Comparison of ENCODE assay signal across 23 cellular contexts in genomic region chr12:112879191-112879705, GRCh38. TPM values are rescaled to one million over a fixed set of nuclear protein-coding genes. Genes with fewer than 3 reads are reported as not detected.
A peak's percentile ranks its signal among the peaks of the same experiment; 100 is the strongest.
DNase-seq lines count a peak whose midpoint lies in the region; ATAC-seq, FAIRE-seq and TF ChIP-seq lines count a peak whose summit lies in the region.
"Had no signal": no experiment of that assay in that cellular context is flagged by ENCODE, and none has a peak within 500 bp of the region (broad histone marks: within the 10 kb centered on the region; RNA-seq: fewer than 3 reads in every experiment).

No MANE protein-coding gene starts in this region.

- H3K79me2 ChIP-seq in mesendoderm (ENCODE audit: control insufficient read depth, insufficient read depth, low read length), result no peaks in the 10 kb centered on the region

- H3K27me3 Mint-ChIP-seq in endodermal cell (ENCODE audit: insufficient read depth), result peaks cover 22% of the 10 kb centered on the region
- peaks cover 27% of the 10 kb centered on the region for H3K27me3 Mint-ChIP-seq in activated CD8-positive, alpha-beta T cell treated with anti-CD3 and anti-CD28 coated beads for 36 hours

- peak; percentile 43 for DNase-seq in ELF-1 (ENCODE audit: low read depth, low spot score)
- DNase-seq in bronchial epithelial cell (ENCODE audit: low read depth), result no peak
- DNase-seq in endodermal cell, result peak; percentile 50
- DNase-seq in mesendoderm, result peak; percentile 91
- no peak for DNase-seq in activated CD8-positive, alpha-beta T cell treated with anti-CD3 and anti-CD28 coated beads for 36 hours
- no peak for DNase-seq in stimulated activated CD4-positive, alpha-beta T cell treated with anti-CD3 and anti-CD28 coated beads, Interleukin-15, amount 100 ng/mL, for 24 hours
- DNase-seq: 8988T; ACHN; AML-193; C1 segment of cervical spinal cord; Calu3; CD4-positive, alpha-beta memory T cell; COR-L47; DMS153; DND-41; GDM1; GM23248 had no signal

- H3K18ac ChIP-seq in mesendoderm (ENCODE audit: low read length), result no peak overlapping the region

- TF ChIP-seq CTCF in bronchial epithelial cell (IDR thresholded peaks at IDR 0.05; ENCODE audit: insufficient read depth, low read length, severe bottlenecking) (no peak), endodermal cell (conservative IDR thresholded peaks at IDR 0.05) (no peak)
- no peak for TF ChIP-seq CTCF in activated CD8-positive, alpha-beta T cell treated with anti-CD3 and anti-CD28 coated beads for 36 hours (IDR thresholded peaks at IDR 0.05)

- intact Hi-C loops in activated CD8-positive, alpha-beta T cell treated with anti-CD3 and anti-CD28 coated beads for 36 hours (cut with micrococcal nuclease), result no loop called here

- H2BK5ac ChIP-seq in mesendoderm (ENCODE audit: low read length), result no peak overlapping the region

- H3K27me3 ChIP-seq in bronchial epithelial cell (ENCODE audit: control insufficient read depth, insufficient read depth, low read length) (peaks cover 2% of the 10 kb centered on the region), endodermal cell (ENCODE audit: control insufficient read depth, insufficient read depth, low read length, poor library complexity, severe bottlenecking) (peaks cover 16% of the 10 kb centered on the region), mesendoderm (ENCODE audit: insufficient read depth, low read length, poor library complexity) (no peaks in the 10 kb centered on the region)

- peak overlapping the region; percentile 15 for H3K56ac ChIP-seq in mesendoderm (ENCODE audit: low read length)

- H3K4me1 ChIP-seq in endodermal cell (ENCODE audit: control insufficient read depth, insufficient read depth, low read length), result no peaks in the 10 kb centered on the region
- H3K4me1 ChIP-seq in mesendoderm (ENCODE audit: control insufficient read depth, low read depth, low read length), result peaks cover 3% of the 10 kb centered on the region
- H3K4me1 ChIP-seq: HAP-1 had no signal

- no peak overlapping the region for H4K5ac ChIP-seq in mesendoderm (ENCODE audit: low read length)

- H3K23ac ChIP-seq in mesendoderm (ENCODE audit: low read length), result no peak overlapping the region

- no peaks in the 10 kb centered on the region for H3K9me3 ChIP-seq in endodermal cell (ENCODE audit: control insufficient read depth, low read length)
- H3K9me3 ChIP-seq: A549, HAP-1 had no signal

- H4K8ac ChIP-seq in mesendoderm (ENCODE audit: low read depth, low read length), result no peak overlapping the region

- H3K9ac ChIP-seq in endodermal cell (ENCODE audit: extremely low read depth, low read length, poor library complexity, severe bottlenecking) (no peak overlapping the region), mesendoderm (ENCODE audit: low read length) (no peak overlapping the region)
- H3K9ac ChIP-seq: GM23248 had no signal

- CTCF ChIA-PET in activated CD8-positive, alpha-beta T cell treated with anti-CD3 and anti-CD28 coated beads for 36 hours (lab: Charles Lee), result no interaction called here

- H3K36me3 ChIP-seq in bronchial epithelial cell (ENCODE audit: control insufficient read depth, insufficient read depth, low read length) (no peaks in the 10 kb centered on the region), endodermal cell (ENCODE audit: control insufficient read depth, insufficient read depth, low read length) (no peaks in the 10 kb centered on the region), mesendoderm (ENCODE audit: control insufficient read depth, insufficient read depth, low read length) (no peaks in the 10 kb centered on the region)
- H3K36me3 ChIP-seq: HAP-1 had no signal

- no peak overlapping the region for H2AK5ac ChIP-seq in mesendoderm (ENCODE audit: low read length)

- H3K4ac ChIP-seq in mesendoderm (ENCODE audit: low read depth, low read length), result no peak overlapping the region

- POLR2A ChIA-PET in activated CD8-positive, alpha-beta T cell treated with anti-CD3 and anti-CD28 coated beads for 36 hours (lab: Charles Lee), result interaction anchor here (0.6 kb wide), 1 partner anchor 70 kb away, joined by 3 read pairs; no protein-coding TSS in a partner anchor

- H3K4me3 ChIP-seq in bronchial epithelial cell (ENCODE audit: low read depth, low read length), result no peak overlapping the region
- H3K4me3 ChIP-seq in endodermal cell (ENCODE audit: low read length), result no peak overlapping the region
- no peak overlapping the region for H3K4me3 ChIP-seq in mesendoderm (ENCODE audit: low read length)
- H3K4me3 ChIP-seq: A549, GM12878, GM23248, HAP-1 had no signal

- H3K27ac ChIP-seq in endodermal cell (ENCODE audit: low read depth, low read length), result no peak overlapping the region
- H3K27ac ChIP-seq in mesendoderm (ENCODE audit: low read depth, low read length), result no peak overlapping the region
- H3K27ac ChIP-seq: A549, GM23248 had no signal

- no peak overlapping the region for H3K27ac Mint-ChIP-seq in endodermal cell
- no peak overlapping the region for H3K27ac Mint-ChIP-seq in activated CD8-positive, alpha-beta T cell treated with anti-CD3 and anti-CD28 coated beads for 36 hours
- H3K27ac Mint-ChIP-seq: CD4-positive, alpha-beta memory T cell had no signal

- no peak overlapping the region for H2BK120ac ChIP-seq in mesendoderm (ENCODE audit: low read depth, low read length)

- ATAC-seq in GM18861 (IDR thresholded peaks at IDR 0.05; ENCODE audit: unreplicated experiment), result no peak
- no peak for ATAC-seq in activated CD8-positive, alpha-beta T cell treated with anti-CD3 and anti-CD28 coated beads for 36 hours
- ATAC-seq: A549, GM12878 had no signal

- no peak overlapping the region for H2BK15ac ChIP-seq in mesendoderm (replicated peaks; ENCODE audit: low read depth)

- H3K79me1 ChIP-seq in mesendoderm (ENCODE audit: low read length), result no peaks in the 10 kb centered on the region

- FAIRE-seq in bronchial epithelial cell (lab: Jason Lieb, UNC), result peak; percentile 7
- FAIRE-seq: A549, GM12878, GM18507, H54 had no signal

- H3K4me3 Mint-ChIP-seq in endodermal cell, result no peak overlapping the region
- no peak overlapping the region for H3K4me3 Mint-ChIP-seq in activated CD8-positive, alpha-beta T cell treated with anti-CD3 and anti-CD28 coated beads for 36 hours
- H3K4me3 Mint-ChIP-seq: CD4-positive, alpha-beta memory T cell had no signal

- H3K9me3 Mint-ChIP-seq in endodermal cell, result no peaks in the 10 kb centered on the region
- no peaks in the 10 kb centered on the region for H3K9me3 Mint-ChIP-seq in activated CD8-positive, alpha-beta T cell treated with anti-CD3 and anti-CD28 coated beads for 36 hours

- no peak overlapping the region for H3K4me2 ChIP-seq in mesendoderm (ENCODE audit: low read length)
- H3K4me2 ChIP-seq: A549 had no signal

- H3K36me3 Mint-ChIP-seq in endodermal cell (ENCODE audit: low read depth), result no peaks in the 10 kb centered on the region
- H3K36me3 Mint-ChIP-seq in activated CD8-positive, alpha-beta T cell treated with anti-CD3 and anti-CD28 coated beads for 36 hours (ENCODE audit: low read depth), result no peaks in the 10 kb centered on the region
- H3K36me3 Mint-ChIP-seq: CD4-positive, alpha-beta memory T cell had no signal

- WGBS in endodermal cell (ENCODE audit: insufficient coverage in 1 of 2, insufficient read length in 1 of 2), 2 experiments, result 83 to 88% methylated on average over 6 to 8 of the region's 8 CpGs
- WGBS in mesendoderm (ENCODE audit: extremely low coverage, insufficient coverage, low lambda C conversion rate), result no CpG with 5 or more reads among the region's 8 CpGs

- no peaks in the 10 kb centered on the region for H3K4me1 Mint-ChIP-seq in endodermal cell
- H3K4me1 Mint-ChIP-seq in activated CD8-positive, alpha-beta T cell treated with anti-CD3 and anti-CD28 coated beads for 36 hours (ENCODE audit: low read depth), result no peaks in the 10 kb centered on the region
- H3K4me1 Mint-ChIP-seq: CD4-positive, alpha-beta memory T cell had no signal

RNA-seq across cellular contexts. Expression of gene OAS1, which starts 27.5 kb away (rescaled TPM):
- total RNA-seq in bronchial epithelial cell (1.3 and 4.9 TPM in 2 replicates), endodermal cell (not detected)
- not detected for polyA plus RNA-seq in endodermal cell (2013, experiment 1 of 2)
- not detected for polyA plus RNA-seq in endodermal cell (2013, experiment 2 of 2)
- polyA plus RNA-seq in mesendoderm (2013, experiment 1 of 2), result 0.03 TPM
- polyA plus RNA-seq in mesendoderm (2013, experiment 2 of 2), result 0.04 TPM
- 10 to 100 TPM; 22.7 to 26.8 TPM for total RNA-seq in activated CD8-positive, alpha-beta T cell treated with anti-CD3 and anti-CD28 coated beads for 36 hours
- total RNA-seq: GM23248 had no signal

RNA-seq across cellular contexts. Expression of gene OAS3, which starts 59.0 kb away (rescaled TPM):
- total RNA-seq in bronchial epithelial cell (1.3 TPM in 2 replicates), endodermal cell (under 1 TPM; 0.64 to 0.84 TPM)
- 0.32 TPM for polyA plus RNA-seq in endodermal cell (2013, experiment 1 of 2)
- 0.29 TPM for polyA plus RNA-seq in endodermal cell (2013, experiment 2 of 2)
- polyA plus RNA-seq in mesendoderm (2013, experiment 1 of 2), result 0.39 TPM
- polyA plus RNA-seq in mesendoderm (2013, experiment 2 of 2), result 0.46 TPM
- total RNA-seq in activated CD8-positive, alpha-beta T cell treated with anti-CD3 and anti-CD28 coated beads for 36 hours, result 10 to 100 TPM; 21.4 to 22.2 TPM

Comparison
In these comparisons a context has a peak if more than half of its experiments do, and no peak if none do; other contexts are left out.
1. DNase-seq: peak in ELF-1 (single experiment), endodermal cell (single experiment) and mesendoderm (single experiment); none in bronchial epithelial cell (single experiment), activated CD8-positive, alpha-beta T cell treated with anti-CD3 and anti-CD28 coated beads for 36 hours (single experiment) and stimulated activated CD4-positive, alpha-beta T cell treated with anti-CD3 and anti-CD28 coated beads, Interleukin-15, amount 100 ng/mL, for 24 hours (single experiment).